ENCODE assay signal across 1 cellular context in the genomic region with DNA sequence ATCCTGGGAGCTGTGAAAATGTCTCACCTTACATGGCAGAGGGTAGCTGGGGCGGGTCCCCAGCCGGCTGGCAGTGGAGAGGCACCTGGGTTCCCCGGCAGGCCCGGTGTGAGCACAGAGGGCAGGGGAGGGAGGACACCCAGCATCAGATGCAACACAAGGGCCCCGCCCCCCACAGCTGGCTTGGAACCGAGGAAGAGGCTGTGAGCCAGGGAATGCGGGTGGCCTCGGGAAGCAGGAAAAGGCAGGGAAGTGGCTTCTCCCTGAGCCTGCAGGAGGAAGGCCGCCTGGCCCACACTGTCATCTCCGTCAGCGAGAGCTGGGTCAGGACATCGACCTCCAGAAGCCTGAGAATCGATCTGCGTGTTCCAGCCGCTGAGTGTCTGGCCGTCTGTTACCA.
TF ChIP-seq lines count a peak whose summit lies in the region.

No MANE protein-coding gene starts in this region.

TF ChIP-seq in IMR-90, 13 proteins besides CTCF, POLR2A, EP300 and RAD21:
- no peak for TF ChIP-seq RCOR1 (IDR thresholded peaks at IDR 0.05; ENCODE audit: insufficient replicate concordance, low read length)
- no peak for TF ChIP-seq SMC3 (IDR thresholded peaks at IDR 0.05; ENCODE audit: low read depth, low read length)
- TF ChIP-seq MAFK (IDR thresholded peaks at IDR 0.05; ENCODE audit: low read depth, low read length): no peak
- TF ChIP-seq, protein P1, sequence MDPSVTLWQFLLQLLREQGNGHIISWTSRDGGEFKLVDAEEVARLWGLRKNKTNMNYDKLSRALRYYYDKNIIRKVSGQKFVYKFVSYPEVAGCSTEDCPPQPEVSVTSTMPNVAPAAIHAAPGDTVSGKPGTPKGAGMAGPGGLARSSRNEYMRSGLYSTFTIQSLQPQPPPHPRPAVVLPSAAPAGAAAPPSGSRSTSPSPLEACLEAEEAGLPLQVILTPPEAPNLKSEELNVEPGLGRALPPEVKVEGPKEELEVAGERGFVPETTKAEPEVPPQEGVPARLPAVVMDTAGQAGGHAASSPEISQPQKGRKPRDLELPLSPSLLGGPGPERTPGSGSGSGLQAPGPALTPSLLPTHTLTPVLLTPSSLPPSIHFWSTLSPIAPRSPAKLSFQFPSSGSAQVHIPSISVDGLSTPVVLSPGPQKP (IDR thresholded peaks at IDR 0.05; ENCODE audit: borderline replicate concordance, low read depth, low read length): no peak
- no peak for TF ChIP-seq MAZ (IDR thresholded peaks at IDR 0.05; ENCODE audit: borderline replicate concordance, low read depth, low read length)
- no peak for TF ChIP-seq CHD1 (IDR thresholded peaks at IDR 0.05; ENCODE audit: low read depth, low read length)
- no peak for TF ChIP-seq BHLHE40 (IDR thresholded peaks at IDR 0.05; ENCODE audit: low read depth, low read length)
- TF ChIP-seq MXI1 (IDR thresholded peaks at IDR 0.05; ENCODE audit: borderline replicate concordance, low read depth, low read length): no peak
- TF ChIP-seq NFE2L2 (IDR thresholded peaks at IDR 0.05; ENCODE audit: low read depth, low read length): no peak
- TF ChIP-seq, protein P2, sequence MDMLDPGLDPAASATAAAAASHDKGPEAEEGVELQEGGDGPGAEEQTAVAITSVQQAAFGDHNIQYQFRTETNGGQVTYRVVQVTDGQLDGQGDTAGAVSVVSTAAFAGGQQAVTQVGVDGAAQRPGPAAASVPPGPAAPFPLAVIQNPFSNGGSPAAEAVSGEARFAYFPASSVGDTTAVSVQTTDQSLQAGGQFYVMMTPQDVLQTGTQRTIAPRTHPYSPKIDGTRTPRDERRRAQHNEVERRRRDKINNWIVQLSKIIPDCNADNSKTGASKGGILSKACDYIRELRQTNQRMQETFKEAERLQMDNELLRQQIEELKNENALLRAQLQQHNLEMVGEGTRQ (IDR thresholded peaks at IDR 0.05; ENCODE audit: low read depth, low read length): no peak
- no peak for TF ChIP-seq CEBPB (IDR thresholded peaks at IDR 0.05; ENCODE audit: low read depth, low read length)
- no peak for TF ChIP-seq FOS (IDR thresholded peaks at IDR 0.05; ENCODE audit: low read depth, low read length)
- TF ChIP-seq RFX5 (IDR thresholded peaks at IDR 0.05; ENCODE audit: low read depth, low read length): no peak
